Comparison of ENCODE assay signal across 1 cellular context in the genomic region with DNA sequence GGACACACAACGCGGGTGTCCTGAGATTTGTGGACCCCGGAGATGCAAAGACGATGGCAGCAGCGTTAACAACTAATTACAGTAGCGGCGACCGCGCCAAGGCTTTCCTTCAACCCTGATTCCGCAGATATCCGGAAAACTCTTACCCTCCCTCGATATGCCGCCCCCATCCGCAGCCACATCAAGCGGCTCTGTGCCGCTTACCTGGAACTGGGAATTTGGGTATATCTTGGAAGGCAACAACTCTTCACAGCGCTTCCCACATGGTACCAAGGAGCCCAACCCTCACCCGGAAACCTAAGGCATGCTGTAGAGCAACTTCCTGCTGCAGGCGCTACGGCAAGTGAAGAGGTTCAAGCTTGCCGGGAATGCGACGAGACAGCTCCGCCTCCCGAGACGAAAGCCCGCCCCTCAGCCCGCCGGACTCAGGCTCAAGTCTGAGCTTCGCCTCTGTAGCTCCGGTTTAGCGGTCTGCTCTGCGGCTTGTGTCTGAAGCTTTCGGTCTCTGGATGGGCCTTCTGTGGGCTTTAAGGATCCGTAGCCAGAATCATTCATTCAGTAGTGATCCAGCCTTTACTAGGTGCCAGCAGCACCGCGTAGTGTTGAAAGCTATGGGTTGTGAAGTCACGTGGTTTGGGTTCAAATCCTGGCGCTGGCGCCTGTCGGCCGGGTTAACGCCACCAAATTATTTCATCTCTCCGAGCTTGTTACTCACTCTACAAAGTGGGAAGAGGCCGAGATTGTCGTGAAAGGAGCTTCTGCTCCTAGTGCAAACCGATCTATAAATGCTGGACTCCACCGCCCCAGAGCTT.
TF ChIP-seq lines count a peak whose summit lies in the region.

A gene with protein sequence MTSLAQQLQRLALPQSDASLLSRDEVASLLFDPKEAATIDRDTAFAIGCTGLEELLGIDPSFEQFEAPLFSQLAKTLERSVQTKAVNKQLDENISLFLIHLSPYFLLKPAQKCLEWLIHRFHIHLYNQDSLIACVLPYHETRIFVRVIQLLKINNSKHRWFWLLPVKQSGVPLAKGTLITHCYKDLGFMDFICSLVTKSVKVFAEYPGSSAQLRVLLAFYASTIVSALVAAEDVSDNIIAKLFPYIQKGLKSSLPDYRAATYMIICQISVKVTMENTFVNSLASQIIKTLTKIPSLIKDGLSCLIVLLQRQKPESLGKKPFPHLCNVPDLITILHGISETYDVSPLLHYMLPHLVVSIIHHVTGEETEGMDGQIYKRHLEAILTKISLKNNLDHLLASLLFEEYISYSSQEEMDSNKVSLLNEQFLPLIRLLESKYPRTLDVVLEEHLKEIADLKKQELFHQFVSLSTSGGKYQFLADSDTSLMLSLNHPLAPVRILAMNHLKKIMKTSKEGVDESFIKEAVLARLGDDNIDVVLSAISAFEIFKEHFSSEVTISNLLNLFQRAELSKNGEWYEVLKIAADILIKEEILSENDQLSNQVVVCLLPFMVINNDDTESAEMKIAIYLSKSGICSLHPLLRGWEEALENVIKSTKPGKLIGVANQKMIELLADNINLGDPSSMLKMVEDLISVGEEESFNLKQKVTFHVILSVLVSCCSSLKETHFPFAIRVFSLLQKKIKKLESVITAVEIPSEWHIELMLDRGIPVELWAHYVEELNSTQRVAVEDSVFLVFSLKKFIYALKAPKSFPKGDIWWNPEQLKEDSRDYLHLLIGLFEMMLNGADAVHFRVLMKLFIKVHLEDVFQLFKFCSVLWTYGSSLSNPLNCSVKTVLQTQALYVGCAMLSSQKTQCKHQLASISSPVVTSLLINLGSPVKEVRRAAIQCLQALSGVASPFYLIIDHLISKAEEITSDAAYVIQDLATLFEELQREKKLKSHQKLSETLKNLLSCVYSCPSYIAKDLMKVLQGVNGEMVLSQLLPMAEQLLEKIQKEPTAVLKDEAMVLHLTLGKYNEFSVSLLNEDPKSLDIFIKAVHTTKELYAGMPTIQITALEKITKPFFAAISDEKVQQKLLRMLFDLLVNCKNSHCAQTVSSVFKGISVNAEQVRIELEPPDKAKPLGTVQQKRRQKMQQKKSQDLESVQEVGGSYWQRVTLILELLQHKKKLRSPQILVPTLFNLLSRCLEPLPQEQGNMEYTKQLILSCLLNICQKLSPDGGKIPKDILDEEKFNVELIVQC (N-terminal part only) (minus strand): TSS at position 299 of the 812 bp plus-strand sequence. CDS start 421 bp downstream, outside the sequence.

TF ChIP-seq in WTC11, 78 proteins besides CTCF, POLR2A, EP300 and RAD21 (continued from another document):
- TF ChIP-seq, protein P1, sequence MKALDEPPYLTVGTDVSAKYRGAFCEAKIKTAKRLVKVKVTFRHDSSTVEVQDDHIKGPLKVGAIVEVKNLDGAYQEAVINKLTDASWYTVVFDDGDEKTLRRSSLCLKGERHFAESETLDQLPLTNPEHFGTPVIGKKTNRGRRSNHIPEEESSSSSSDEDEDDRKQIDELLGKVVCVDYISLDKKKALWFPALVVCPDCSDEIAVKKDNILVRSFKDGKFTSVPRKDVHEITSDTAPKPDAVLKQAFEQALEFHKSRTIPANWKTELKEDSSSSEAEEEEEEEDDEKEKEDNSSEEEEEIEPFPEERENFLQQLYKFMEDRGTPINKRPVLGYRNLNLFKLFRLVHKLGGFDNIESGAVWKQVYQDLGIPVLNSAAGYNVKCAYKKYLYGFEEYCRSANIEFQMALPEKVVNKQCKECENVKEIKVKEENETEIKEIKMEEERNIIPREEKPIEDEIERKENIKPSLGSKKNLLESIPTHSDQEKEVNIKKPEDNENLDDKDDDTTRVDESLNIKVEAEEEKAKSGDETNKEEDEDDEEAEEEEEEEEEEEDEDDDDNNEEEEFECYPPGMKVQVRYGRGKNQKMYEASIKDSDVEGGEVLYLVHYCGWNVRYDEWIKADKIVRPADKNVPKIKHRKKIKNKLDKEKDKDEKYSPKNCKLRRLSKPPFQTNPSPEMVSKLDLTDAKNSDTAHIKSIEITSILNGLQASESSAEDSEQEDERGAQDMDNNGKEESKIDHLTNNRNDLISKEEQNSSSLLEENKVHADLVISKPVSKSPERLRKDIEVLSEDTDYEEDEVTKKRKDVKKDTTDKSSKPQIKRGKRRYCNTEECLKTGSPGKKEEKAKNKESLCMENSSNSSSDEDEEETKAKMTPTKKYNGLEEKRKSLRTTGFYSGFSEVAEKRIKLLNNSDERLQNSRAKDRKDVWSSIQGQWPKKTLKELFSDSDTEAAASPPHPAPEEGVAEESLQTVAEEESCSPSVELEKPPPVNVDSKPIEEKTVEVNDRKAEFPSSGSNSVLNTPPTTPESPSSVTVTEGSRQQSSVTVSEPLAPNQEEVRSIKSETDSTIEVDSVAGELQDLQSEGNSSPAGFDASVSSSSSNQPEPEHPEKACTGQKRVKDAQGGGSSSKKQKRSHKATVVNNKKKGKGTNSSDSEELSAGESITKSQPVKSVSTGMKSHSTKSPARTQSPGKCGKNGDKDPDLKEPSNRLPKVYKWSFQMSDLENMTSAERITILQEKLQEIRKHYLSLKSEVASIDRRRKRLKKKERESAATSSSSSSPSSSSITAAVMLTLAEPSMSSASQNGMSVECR (CRISPR knock-in tag; IDR thresholded peaks at IDR 0.05; ENCODE audit: borderline replicate concordance): peak; percentile 37; the same call in 1 of the 2 replicates
- TF ChIP-seq, protein P2, sequence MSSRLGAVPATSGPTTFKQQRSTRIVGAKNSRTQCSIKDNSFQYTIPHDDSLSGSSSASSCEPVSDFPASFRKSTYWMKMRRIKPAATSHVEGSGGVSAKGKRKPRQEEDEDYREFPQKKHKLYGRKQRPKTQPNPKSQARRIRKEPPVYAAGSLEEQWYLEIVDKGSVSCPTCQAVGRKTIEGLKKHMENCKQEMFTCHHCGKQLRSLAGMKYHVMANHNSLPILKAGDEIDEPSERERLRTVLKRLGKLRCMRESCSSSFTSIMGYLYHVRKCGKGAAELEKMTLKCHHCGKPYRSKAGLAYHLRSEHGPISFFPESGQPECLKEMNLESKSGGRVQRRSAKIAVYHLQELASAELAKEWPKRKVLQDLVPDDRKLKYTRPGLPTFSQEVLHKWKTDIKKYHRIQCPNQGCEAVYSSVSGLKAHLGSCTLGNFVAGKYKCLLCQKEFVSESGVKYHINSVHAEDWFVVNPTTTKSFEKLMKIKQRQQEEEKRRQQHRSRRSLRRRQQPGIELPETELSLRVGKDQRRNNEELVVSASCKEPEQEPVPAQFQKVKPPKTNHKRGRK (CRISPR knock-in tag; IDR thresholded peaks at IDR 0.05; ENCODE audit: borderline replicate concordance): no peak
- 0 out of 2 replicates have a peak, but pooled peaks have one; percentile 56 for TF ChIP-seq CREM (CRISPR knock-in tag; IDR thresholded peaks at IDR 0.05)
- TF ChIP-seq, protein P3, sequence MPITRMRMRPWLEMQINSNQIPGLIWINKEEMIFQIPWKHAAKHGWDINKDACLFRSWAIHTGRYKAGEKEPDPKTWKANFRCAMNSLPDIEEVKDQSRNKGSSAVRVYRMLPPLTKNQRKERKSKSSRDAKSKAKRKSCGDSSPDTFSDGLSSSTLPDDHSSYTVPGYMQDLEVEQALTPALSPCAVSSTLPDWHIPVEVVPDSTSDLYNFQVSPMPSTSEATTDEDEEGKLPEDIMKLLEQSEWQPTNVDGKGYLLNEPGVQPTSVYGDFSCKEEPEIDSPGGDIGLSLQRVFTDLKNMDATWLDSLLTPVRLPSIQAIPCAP (CRISPR knock-in tag; IDR thresholded peaks at IDR 0.05): 0 out of 2 replicates have a peak, but pooled peaks have one; percentile 41
- TF ChIP-seq, protein P4, sequence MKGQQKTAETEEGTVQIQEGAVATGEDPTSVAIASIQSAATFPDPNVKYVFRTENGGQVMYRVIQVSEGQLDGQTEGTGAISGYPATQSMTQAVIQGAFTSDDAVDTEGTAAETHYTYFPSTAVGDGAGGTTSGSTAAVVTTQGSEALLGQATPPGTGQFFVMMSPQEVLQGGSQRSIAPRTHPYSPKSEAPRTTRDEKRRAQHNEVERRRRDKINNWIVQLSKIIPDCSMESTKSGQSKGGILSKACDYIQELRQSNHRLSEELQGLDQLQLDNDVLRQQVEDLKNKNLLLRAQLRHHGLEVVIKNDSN (CRISPR knock-in tag; IDR thresholded peaks at IDR 0.05): peak; percentile 84
- TF ChIP-seq SP1 (CRISPR knock-in tag; conservative IDR thresholded peaks at IDR 0.05): peak; percentile 92
- 0 out of 2 replicates have a peak, but pooled peaks have one; percentile 53 for TF ChIP-seq ZNF232 (CRISPR knock-in tag; IDR thresholded peaks at IDR 0.05)
- no peak for TF ChIP-seq ZNF423 (CRISPR knock-in tag; IDR thresholded peaks at IDR 0.05)
- TF ChIP-seq, protein P5, sequence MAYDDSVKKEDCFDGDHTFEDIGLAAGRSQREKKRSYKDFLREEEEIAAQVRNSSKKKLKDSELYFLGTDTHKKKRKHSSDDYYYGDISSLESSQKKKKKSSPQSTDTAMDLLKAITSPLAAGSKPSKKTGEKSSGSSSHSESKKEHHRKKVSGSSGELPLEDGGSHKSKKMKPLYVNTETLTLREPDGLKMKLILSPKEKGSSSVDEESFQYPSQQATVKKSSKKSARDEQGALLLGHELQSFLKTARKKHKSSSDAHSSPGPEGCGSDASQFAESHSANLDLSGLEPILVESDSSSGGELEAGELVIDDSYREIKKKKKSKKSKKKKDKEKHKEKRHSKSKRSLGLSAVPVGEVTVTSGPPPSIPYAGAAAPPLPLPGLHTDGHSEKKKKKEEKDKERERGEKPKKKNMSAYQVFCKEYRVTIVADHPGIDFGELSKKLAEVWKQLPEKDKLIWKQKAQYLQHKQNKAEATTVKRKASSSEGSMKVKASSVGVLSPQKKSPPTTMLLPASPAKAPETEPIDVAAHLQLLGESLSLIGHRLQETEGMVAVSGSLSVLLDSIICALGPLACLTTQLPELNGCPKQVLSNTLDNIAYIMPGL (CRISPR knock-in tag; IDR thresholded peaks at IDR 0.05): 0 out of 2 replicates have a peak, but pooled peaks have one; percentile 47
- TF ChIP-seq PRRX2 (CRISPR knock-in tag; IDR thresholded peaks at IDR 0.05): no peak
- TF ChIP-seq, protein P6, sequence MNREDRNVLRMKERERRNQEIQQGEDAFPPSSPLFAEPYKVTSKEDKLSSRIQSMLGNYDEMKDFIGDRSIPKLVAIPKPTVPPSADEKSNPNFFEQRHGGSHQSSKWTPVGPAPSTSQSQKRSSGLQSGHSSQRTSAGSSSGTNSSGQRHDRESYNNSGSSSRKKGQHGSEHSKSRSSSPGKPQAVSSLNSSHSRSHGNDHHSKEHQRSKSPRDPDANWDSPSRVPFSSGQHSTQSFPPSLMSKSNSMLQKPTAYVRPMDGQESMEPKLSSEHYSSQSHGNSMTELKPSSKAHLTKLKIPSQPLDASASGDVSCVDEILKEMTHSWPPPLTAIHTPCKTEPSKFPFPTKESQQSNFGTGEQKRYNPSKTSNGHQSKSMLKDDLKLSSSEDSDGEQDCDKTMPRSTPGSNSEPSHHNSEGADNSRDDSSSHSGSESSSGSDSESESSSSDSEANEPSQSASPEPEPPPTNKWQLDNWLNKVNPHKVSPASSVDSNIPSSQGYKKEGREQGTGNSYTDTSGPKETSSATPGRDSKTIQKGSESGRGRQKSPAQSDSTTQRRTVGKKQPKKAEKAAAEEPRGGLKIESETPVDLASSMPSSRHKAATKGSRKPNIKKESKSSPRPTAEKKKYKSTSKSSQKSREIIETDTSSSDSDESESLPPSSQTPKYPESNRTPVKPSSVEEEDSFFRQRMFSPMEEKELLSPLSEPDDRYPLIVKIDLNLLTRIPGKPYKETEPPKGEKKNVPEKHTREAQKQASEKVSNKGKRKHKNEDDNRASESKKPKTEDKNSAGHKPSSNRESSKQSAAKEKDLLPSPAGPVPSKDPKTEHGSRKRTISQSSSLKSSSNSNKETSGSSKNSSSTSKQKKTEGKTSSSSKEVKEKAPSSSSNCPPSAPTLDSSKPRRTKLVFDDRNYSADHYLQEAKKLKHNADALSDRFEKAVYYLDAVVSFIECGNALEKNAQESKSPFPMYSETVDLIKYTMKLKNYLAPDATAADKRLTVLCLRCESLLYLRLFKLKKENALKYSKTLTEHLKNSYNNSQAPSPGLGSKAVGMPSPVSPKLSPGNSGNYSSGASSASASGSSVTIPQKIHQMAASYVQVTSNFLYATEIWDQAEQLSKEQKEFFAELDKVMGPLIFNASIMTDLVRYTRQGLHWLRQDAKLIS (CRISPR knock-in tag; IDR thresholded peaks at IDR 0.05; ENCODE audit: borderline replicate concordance): 0 out of 2 replicates have a peak, but pooled peaks have one; percentile 18
- peak; percentile 96 for TF ChIP-seq FOXK1 (CRISPR knock-in tag; IDR thresholded peaks at IDR 0.05)
